Comparison of ENCODE assay signal across 1 cellular context in genomic region chr17:15301845-15302244, GRCh38.
TF ChIP-seq lines count a peak whose summit lies in the region.

No MANE protein-coding gene starts in this region.

TF ChIP-seq in IMR-90, 13 proteins besides CTCF, POLR2A, EP300 and RAD21:
- TF ChIP-seq FOS (IDR thresholded peaks at IDR 0.05; ENCODE audit: low read depth, low read length) (no peak), CEBPB (IDR thresholded peaks at IDR 0.05; ENCODE audit: low read depth, low read length) (no peak), BHLHE40 (IDR thresholded peaks at IDR 0.05; ENCODE audit: low read depth, low read length) (no peak), RCOR1 (IDR thresholded peaks at IDR 0.05; ENCODE audit: insufficient replicate concordance, low read length) (no peak), NFE2L2 (IDR thresholded peaks at IDR 0.05; ENCODE audit: low read depth, low read length) (no peak), SMC3 (IDR thresholded peaks at IDR 0.05; ENCODE audit: low read depth, low read length) (no peak), MAZ (IDR thresholded peaks at IDR 0.05; ENCODE audit: borderline replicate concordance, low read depth, low read length) (no peak), MAFK (IDR thresholded peaks at IDR 0.05; ENCODE audit: low read depth, low read length) (no peak), CHD1 (IDR thresholded peaks at IDR 0.05; ENCODE audit: low read depth, low read length) (no peak), RFX5 (IDR thresholded peaks at IDR 0.05; ENCODE audit: low read depth, low read length) (no peak), MXI1 (IDR thresholded peaks at IDR 0.05; ENCODE audit: borderline replicate concordance, low read depth, low read length) (no peak)
- TF ChIP-seq, protein P1, sequence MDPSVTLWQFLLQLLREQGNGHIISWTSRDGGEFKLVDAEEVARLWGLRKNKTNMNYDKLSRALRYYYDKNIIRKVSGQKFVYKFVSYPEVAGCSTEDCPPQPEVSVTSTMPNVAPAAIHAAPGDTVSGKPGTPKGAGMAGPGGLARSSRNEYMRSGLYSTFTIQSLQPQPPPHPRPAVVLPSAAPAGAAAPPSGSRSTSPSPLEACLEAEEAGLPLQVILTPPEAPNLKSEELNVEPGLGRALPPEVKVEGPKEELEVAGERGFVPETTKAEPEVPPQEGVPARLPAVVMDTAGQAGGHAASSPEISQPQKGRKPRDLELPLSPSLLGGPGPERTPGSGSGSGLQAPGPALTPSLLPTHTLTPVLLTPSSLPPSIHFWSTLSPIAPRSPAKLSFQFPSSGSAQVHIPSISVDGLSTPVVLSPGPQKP (IDR thresholded peaks at IDR 0.05; ENCODE audit: borderline replicate concordance, low read depth, low read length) = no peak
- TF ChIP-seq, protein P2, sequence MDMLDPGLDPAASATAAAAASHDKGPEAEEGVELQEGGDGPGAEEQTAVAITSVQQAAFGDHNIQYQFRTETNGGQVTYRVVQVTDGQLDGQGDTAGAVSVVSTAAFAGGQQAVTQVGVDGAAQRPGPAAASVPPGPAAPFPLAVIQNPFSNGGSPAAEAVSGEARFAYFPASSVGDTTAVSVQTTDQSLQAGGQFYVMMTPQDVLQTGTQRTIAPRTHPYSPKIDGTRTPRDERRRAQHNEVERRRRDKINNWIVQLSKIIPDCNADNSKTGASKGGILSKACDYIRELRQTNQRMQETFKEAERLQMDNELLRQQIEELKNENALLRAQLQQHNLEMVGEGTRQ (IDR thresholded peaks at IDR 0.05; ENCODE audit: low read depth, low read length) = no peak
